Comparison of ENCODE assay signal across 1 cellular context in genomic region chr10:80126876-80127275, GRCh38.
TF ChIP-seq lines count a peak whose summit lies in the region.

No MANE protein-coding gene starts in this region.

TF ChIP-seq in GM23338, 12 proteins besides CTCF, POLR2A, EP300 and RAD21:
- TF ChIP-seq POLR2AphosphoS5 (IDR thresholded peaks at IDR 0.05; ENCODE audit: low read depth) (no peak), EZH2 (IDR thresholded peaks at IDR 0.05; ENCODE audit: low read depth, unreplicated experiment) (no peak), REST (IDR thresholded peaks at IDR 0.05; ENCODE audit: unreplicated experiment) (no peak), ETS1 (IDR thresholded peaks at IDR 0.05) (no peak)
TF ChIP-seq in GM23338: peak in this region for 0.
